In the genomic region with DNA sequence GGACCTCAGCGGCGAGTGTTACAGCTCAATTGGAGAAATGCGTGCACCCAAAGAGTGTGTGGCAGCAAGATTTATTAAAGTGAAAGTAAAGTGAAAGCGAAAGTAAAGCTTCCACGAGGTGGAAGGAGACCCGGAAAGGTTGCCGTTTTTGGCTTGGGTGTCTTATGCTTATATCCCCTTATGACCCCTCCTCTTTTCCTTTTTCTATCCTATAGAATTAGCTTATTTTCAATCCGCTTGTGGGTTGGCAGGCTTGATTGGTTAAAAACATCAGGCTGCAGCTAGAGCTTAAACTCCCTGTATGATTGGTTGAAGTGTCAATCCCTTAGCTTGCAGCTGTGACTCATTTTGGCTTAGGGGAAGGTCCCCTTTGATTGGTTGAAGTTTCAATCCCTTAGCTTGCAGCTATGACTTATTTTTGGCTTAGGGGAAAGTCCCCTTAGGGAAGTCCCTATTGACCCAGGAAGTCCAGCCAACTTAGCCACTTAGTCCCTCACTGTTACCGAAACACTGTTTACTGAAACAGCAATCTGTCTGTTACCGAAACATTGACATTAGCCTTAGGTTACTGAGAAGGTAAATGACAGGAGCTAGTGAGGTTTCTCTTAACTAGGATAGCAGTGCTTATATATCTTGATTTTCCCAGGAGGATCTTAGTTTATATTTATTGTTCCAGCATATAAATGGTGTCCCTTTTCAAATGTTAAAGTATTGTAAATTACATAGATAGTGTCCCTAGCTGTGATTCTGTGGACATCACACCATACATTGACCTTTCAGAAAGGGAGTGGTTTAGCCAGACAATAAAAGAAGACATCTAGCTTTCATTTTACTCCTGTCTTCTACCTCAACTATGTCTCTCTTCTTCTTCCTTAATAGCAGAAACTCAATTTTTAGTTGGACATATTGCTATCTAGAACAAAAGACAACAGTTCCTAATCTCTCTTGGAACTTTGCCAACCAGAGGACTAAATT, we compare ENCODE assay signal across 8 cellular contexts.
A peak's percentile ranks its signal among the peaks of the same experiment; 100 is the strongest.
DNase-seq lines count a peak whose midpoint lies in the region; ATAC-seq, FAIRE-seq and TF ChIP-seq lines count a peak whose summit lies in the region.

No MANE protein-coding gene starts in this region.

- no TSS peak for BruUV-seq in GM12878 (replicated peaks; lab: Mats Ljungman, UMichigan)

- CTCF ChIA-PET in GM12878 (lab: Yijun Ruan, JAX): interaction anchor here (0.7 to 2.6 kb wide), 8 partner anchors 9 to 587 kb away, joined by 3 to 13 read pairs (median 3); no protein-coding TSS in a partner anchor

- H3K4me1 ChIP-seq in SJCRH30 (peaks cover 3% of the 10 kb centered on the region; the same call in 1 of the 2 replicates), GM12878 (ENCODE audit: control insufficient read depth, insufficient read depth, low read length) (no peaks in the 10 kb centered on the region), lung (ENCODE audit: control insufficient read depth in 2 of 2, insufficient read depth in 2 of 2, low read length in 2 of 2) (no peaks in the 10 kb centered on the region), subcutaneous abdominal adipose tissue (ENCODE audit: control insufficient read depth in 5 of 5, insufficient read depth in 5 of 5, low read length in 5 of 5) (peaks cover 0 to 6% (median 0%) of the 10 kb centered on the region in 5 donors)

- H3K27me3 ChIP-seq in SJCRH30 (no peaks in the 10 kb centered on the region), GM12878 (replicated peaks in 1 of 2; ENCODE audit: control insufficient read depth in 2 of 2, insufficient read depth in 2 of 2, low read length in 1 of 2) (no peaks in the 10 kb centered on the region), lung (ENCODE audit: control insufficient read depth, insufficient read depth) (no peaks in the 10 kb centered on the region), subcutaneous abdominal adipose tissue (ENCODE audit: control insufficient read depth in 5 of 5, insufficient read depth in 4 of 5, low read length in 5 of 5) (no peaks in the 10 kb centered on the region)

- RAD21 ChIA-PET in GM12878 (lab: Charles Lee; ENCODE audit: unreplicated experiment): interaction anchor here (1.2 to 1.6 kb wide), 5 partner anchors 10 to 588 kb away, joined by 3 to 7 read pairs (median 3); no protein-coding TSS in a partner anchor

- H3K4me3 ChIP-seq in SJCRH30 (peak overlapping the region; percentile 32), GM12878 (no peak overlapping the region), lung (peak overlapping the region; percentile 29), subcutaneous abdominal adipose tissue (ENCODE audit: low read depth in 1 of 5, low read length in 5 of 5) (peak overlapping the region; percentile 68 to 77 (median 73))

- WGBS in GM12878 (ENCODE audit: insufficient coverage, insufficient replicate concordance, low lambda C conversion rate, missing lambda C conversion rate): 10% methylated on average over 10 of the region's 10 CpGs
- WGBS in lung, 2 donors: 44 to 58% methylated on average over 10 of the region's 10 CpGs

- peak; percentile 90 for ATAC-seq in GM19438 (IDR thresholded peaks at IDR 0.05; ENCODE audit: low read depth, unreplicated experiment)
- ATAC-seq in HG03460 (IDR thresholded peaks at IDR 0.05; ENCODE audit: unreplicated experiment): peak; percentile 82
- ATAC-seq in GM12878: peak; percentile 92
- ATAC-seq in lung (ENCODE audit: insufficient read depth, low FRiP score): peak; percentile 48
- ATAC-seq in omental fat pad (ENCODE audit: low FRiP score): no peak

- H4K20me1 ChIP-seq in GM12878 (ENCODE audit: control insufficient read depth, insufficient read depth): no peaks in the 10 kb centered on the region

- no peak for TF ChIP-seq RAD21 in GM12878 (IDR thresholded peaks at IDR 0.05; ENCODE audit: insufficient read depth, low read depth, low read length)

- no peak overlapping the region for H3K4me2 ChIP-seq in GM12878 (ENCODE audit: control insufficient read depth, insufficient read depth)

- H3K27ac ChIP-seq in SJCRH30: no peak overlapping the region
- H3K27ac ChIP-seq in GM12878 (ENCODE audit: control insufficient read depth, insufficient read depth): peak overlapping the region; percentile 50; the same call in 1 of the 2 replicates
- H3K27ac ChIP-seq in lung (ENCODE audit: low read depth in 1 of 2, low read length in 1 of 2): peak overlapping the region; percentile 40 to 62
- peak overlapping the region; percentile 79 for H3K27ac ChIP-seq in subcutaneous abdominal adipose tissue (ENCODE audit: low read depth, low read length)

- no peak for TF ChIP-seq CTCF in GM12878 (IDR thresholded peaks at IDR 0.05 in 2 of 3, conservative IDR thresholded peaks at IDR 0.05 in 1 of 3; ENCODE audit: control insufficient read depth in 2 of 3, extremely low read depth in 1 of 3, insufficient read depth in 1 of 3, low read depth in 3 of 3, low read length in 3 of 3)
- no peak for TF ChIP-seq CTCF in lung (IDR thresholded peaks at IDR 0.05; ENCODE audit: control extremely low read depth, extremely low read depth)
- TF ChIP-seq CTCF in omental fat pad (IDR thresholded peaks at IDR 0.05): no peak

- H2AFZ ChIP-seq in GM12878 (ENCODE audit: control insufficient read depth, low read depth, low read length): peak overlapping the region; percentile 29

- DNase-seq in CMK (ENCODE audit: low read depth): peak; percentile 45
- peak; percentile 4 to 42 for DNase-seq in SJCRH30
- peak; percentile 71 for DNase-seq in GM12878 (ENCODE audit: low read depth, low spot score)
- no peak for DNase-seq in lung (ENCODE audit: low spot score)
- DNase-seq in omental fat pad (ENCODE audit: low spot score): no peak

- H3K9me3 ChIP-seq in SJCRH30 (replicated peaks) (no peaks in the 10 kb centered on the region), GM12878 (replicated peaks; ENCODE audit: control insufficient read depth, insufficient read depth, low read length) (peaks cover 3% of the 10 kb centered on the region; the same call in 1 of the 3 replicates), lung (ENCODE audit: control insufficient read depth in 2 of 2, insufficient read depth in 1 of 2, low read length in 1 of 2) (peaks cover 0 to 2% of the 10 kb centered on the region in 2 donors), subcutaneous abdominal adipose tissue (ENCODE audit: control insufficient read depth in 5 of 5, low read length in 5 of 5) (no peaks in the 10 kb centered on the region)

- SMC1A ChIA-PET in GM12878 (lab: Charles Lee; ENCODE audit: uncharacterized antibody, unreplicated experiment): interaction anchor here (0.8 to 6.2 kb wide), 6 partner anchors 11 to 68 kb away, joined by 3 to 68 read pairs (median 4); no protein-coding TSS in a partner anchor

- TF ChIP-seq POLR2A in GM12878 (IDR thresholded peaks at IDR 0.05; ENCODE audit: low read depth, low read length): no peak

- no peak for TF ChIP-seq EP300 in GM12878 (IDR thresholded peaks at IDR 0.05; ENCODE audit: borderline replicate concordance in 1 of 2, control insufficient read depth in 1 of 2, low read depth in 2 of 2, low read length in 2 of 2)

- intact Hi-C loops in GM12878 (cut with micrococcal nuclease; ENCODE audit: unreplicated experiment): no loop called here

- POLR2A ChIA-PET in GM12878 (lab: Charles Lee): no interaction called here

- H3K9ac ChIP-seq in GM12878 (ENCODE audit: control insufficient read depth, insufficient read depth, low read length): no peak overlapping the region
- peak overlapping the region in 4 of 5 donors; percentile 48 to 68 (median 56) for H3K9ac ChIP-seq in subcutaneous abdominal adipose tissue (ENCODE audit: low read length in 5 of 5)

- H3K36me3 ChIP-seq in SJCRH30 (no peaks in the 10 kb centered on the region), GM12878 (ENCODE audit: control insufficient read depth in 2 of 2, insufficient read depth in 2 of 2, low read length in 1 of 2) (no peaks in the 10 kb centered on the region), lung (ENCODE audit: control insufficient read depth in 2 of 2, insufficient read depth in 2 of 2, low read length in 2 of 2) (no peaks in the 10 kb centered on the region), subcutaneous abdominal adipose tissue (ENCODE audit: control insufficient read depth in 5 of 5, insufficient read depth in 5 of 5, low read length in 5 of 5) (no peaks in the 10 kb centered on the region)

- FAIRE-seq in GM12878 (lab: Jason Lieb, UNC): no peak

- in situ Hi-C loops in GM12878 (cut with MboI): loop anchor here (10.0 to 25.0 kb wide), 2 partner anchors 584 to 1421 kb away; no protein-coding TSS in a partner anchor

- H3K79me2 ChIP-seq in GM12878 (ENCODE audit: control insufficient read depth, insufficient read depth, low read length): no peaks in the 10 kb centered on the region

TF ChIP-seq in GM12878, 131 proteins besides CTCF, POLR2A, EP300 and RAD21 (continues in another document):
- TF ChIP-seq RELB (IDR thresholded peaks at IDR 0.05; ENCODE audit: low read depth) (peak; percentile 90), USF2 (IDR thresholded peaks at IDR 0.05; ENCODE audit: borderline replicate concordance, low read depth, low read length) (no peak), SP1 (IDR thresholded peaks at IDR 0.05; ENCODE audit: low read depth, low read length) (peak; percentile 45), PAX8 (IDR thresholded peaks at IDR 0.05) (no peak)

Comparison
In these comparisons a context has a peak if more than half of its experiments do, and no peak if none do; other contexts are left out.
1. DNase-seq: peak in CMK (single experiment), SJCRH30 (2 of 2) and GM12878 (single experiment); none in lung (single experiment) and omental fat pad (single experiment).